1 cellular context compared by ENCODE assay signal in the genomic region with DNA sequence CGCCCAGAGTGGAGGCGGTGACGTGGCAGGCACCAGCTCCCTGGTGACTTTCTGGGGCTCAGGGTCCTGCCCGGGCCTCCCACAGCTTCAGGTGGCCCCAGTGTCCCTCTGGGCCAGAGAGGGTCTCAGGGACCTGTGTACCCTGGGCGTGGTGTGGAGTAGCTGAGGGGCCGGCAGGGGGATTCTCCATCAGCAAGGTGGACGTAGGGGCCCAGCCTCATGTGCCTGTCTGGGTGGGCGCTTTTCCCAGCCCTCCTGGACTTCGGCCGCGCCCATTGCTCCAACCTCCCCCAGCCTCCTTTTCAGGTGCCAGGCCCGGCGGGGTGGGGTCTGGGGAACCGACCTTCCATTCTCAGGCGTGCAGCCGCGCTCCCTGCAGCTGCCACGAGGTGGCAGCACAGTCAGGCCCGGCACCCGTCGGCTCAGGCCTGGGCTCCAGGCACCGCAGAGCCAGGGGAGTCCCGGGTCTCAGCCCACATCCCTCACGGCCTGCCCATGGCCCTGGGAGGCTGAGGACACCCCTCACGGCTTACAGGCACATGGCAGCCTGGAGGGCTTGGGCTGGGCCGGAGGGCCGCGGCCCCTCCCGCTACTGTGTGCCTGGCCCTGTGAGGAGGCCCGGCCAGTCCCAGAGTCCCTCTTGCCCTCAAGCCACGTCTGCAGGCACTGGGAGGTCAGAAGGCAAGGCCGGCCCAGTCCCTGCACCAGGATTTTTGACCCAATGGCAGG.
A peak's percentile ranks its signal among the peaks of the same experiment; 100 is the strongest.
TF ChIP-seq lines count a peak whose summit lies in the region.

No MANE protein-coding gene starts in this region.

TF ChIP-seq in HepG2, 621 proteins besides CTCF, POLR2A, EP300 and RAD21 (continued from another document):
- TF ChIP-seq MAZ (IDR thresholded peaks at IDR 0.05; ENCODE audit: borderline replicate concordance, low read depth, low read length) (no peak), MAZ (CRISPR knock-in tag; IDR thresholded peaks at IDR 0.05; ENCODE audit: low read depth) (peak; percentile 41; the same call in 1 of the 2 replicates), ZNF556 (CRISPR knock-in tag; IDR thresholded peaks at IDR 0.05; ENCODE audit: borderline replicate concordance) (peak; percentile 49; the same call in 1 of the 2 replicates), ZNF768 (CRISPR knock-in tag; IDR thresholded peaks at IDR 0.05) (peak; percentile 27; the same call in 1 of the 2 replicates)
